In genomic region chr3:190076601-190077444, GRCh38 we compare ENCODE assay signal across 8 cellular contexts. TPM values are rescaled to one million over a fixed set of nuclear protein-coding genes. Genes with fewer than 3 reads are reported as not detected.
DNase-seq lines count a peak whose midpoint lies in the region; ATAC-seq and TF ChIP-seq lines count a peak whose summit lies in the region.

No MANE protein-coding gene starts in this region.

- H3K4me2 ChIP-seq in neuronal stem cell (ENCODE audit: insufficient read depth, low read length, poor library complexity, severe bottlenecking), result no peak overlapping the region

- no peak overlapping the region for H3K4ac ChIP-seq in neuronal stem cell (ENCODE audit: low read length)

- H3K4me3 ChIP-seq in BJ (ENCODE audit: low read depth, low read length) (no peak overlapping the region), NT2/D1 (ENCODE audit: insufficient read length, low read depth) (no peak overlapping the region), esophagus muscularis mucosa (no peak overlapping the region), neuronal stem cell (ENCODE audit: low read length in 2 of 2) (no peak overlapping the region)

- no peaks in the 10 kb centered on the region for H3K27me3 ChIP-seq in BJ (ENCODE audit: control insufficient read depth, insufficient read depth, low read length)
- no peaks in the 10 kb centered on the region for H3K27me3 ChIP-seq in NT2/D1 (ENCODE audit: insufficient read depth, insufficient read length)
- no peaks in the 10 kb centered on the region for H3K27me3 ChIP-seq in esophagus muscularis mucosa
- H3K27me3 ChIP-seq in neuronal stem cell (ENCODE audit: control insufficient read depth in 3 of 3, insufficient read depth in 3 of 3, low read depth in 1 of 3, low read length in 3 of 3), result no peaks in the 10 kb centered on the region

- CTCF ChIA-PET in BJ (lab: Yijun Ruan, JAX), result interaction anchor here (0.9 to 1.2 kb wide), 3 partner anchors 9 to 43 kb away, joined by 3 read pairs; no protein-coding TSS in a partner anchor

- no peak overlapping the region for H3K23ac ChIP-seq in neuronal stem cell (ENCODE audit: low read depth, low read length, poor library complexity)

- ATAC-seq in HG03175 (IDR thresholded peaks at IDR 0.05; ENCODE audit: unreplicated experiment) (no peak), HG02610 (IDR thresholded peaks at IDR 0.05; ENCODE audit: unreplicated experiment) (no peak), natural killer cell (no peak)

- H3K18ac ChIP-seq in neuronal stem cell (ENCODE audit: low read length), result no peak overlapping the region

- no peaks in the 10 kb centered on the region for H3K36me3 Mint-ChIP-seq in natural killer cell

- H2BK15ac ChIP-seq in neuronal stem cell (ENCODE audit: low read length), result no peak overlapping the region

- H3K9ac ChIP-seq in NT2/D1 (ENCODE audit: insufficient read length, low read depth), result no peak overlapping the region
- H3K9ac ChIP-seq in neuronal stem cell (ENCODE audit: low read depth, low read length, poor library complexity), result no peak overlapping the region

- no peak overlapping the region for H4K91ac ChIP-seq in neuronal stem cell (ENCODE audit: low read depth, low read length, poor library complexity)

- H2AK5ac ChIP-seq in neuronal stem cell (ENCODE audit: low read depth, low read length), result no peak overlapping the region

- no peak overlapping the region for H4K8ac ChIP-seq in neuronal stem cell (ENCODE audit: low read depth, low read length)

- no peak overlapping the region for H2BK12ac ChIP-seq in neuronal stem cell (ENCODE audit: low read length)

- H3K9me3 ChIP-seq in NT2/D1 (ENCODE audit: insufficient read depth, low read length) (no peaks in the 10 kb centered on the region), esophagus muscularis mucosa (no peaks in the 10 kb centered on the region), neuronal stem cell (replicated peaks in 1 of 2; ENCODE audit: control insufficient read depth in 2 of 2, insufficient read depth in 1 of 2, low read depth in 1 of 2, low read length in 2 of 2) (no peaks in the 10 kb centered on the region)

- peaks cover 0 to 2% of the 10 kb centered on the region in 2 donors for H3K9me3 Mint-ChIP-seq in natural killer cell

- intact Hi-C loops in esophagus muscularis mucosa (cut with DNase I), result no loop called here
- intact Hi-C loops in natural killer cell (cut with micrococcal nuclease), result no loop called here

- 32% methylated on average over 1 of the region's 1 CpG for WGBS in esophagus muscularis mucosa
- WGBS in neuronal stem cell (ENCODE audit: extremely low coverage in 2 of 2, insufficient read length in 2 of 2, insufficient replicate concordance in 1 of 2), 2 donors, result no CpG with 5 or more reads among the region's 1 CpG

- no peaks in the 10 kb centered on the region for H3K36me3 ChIP-seq in BJ (ENCODE audit: control insufficient read depth, insufficient read depth, low read length)
- H3K36me3 ChIP-seq in NT2/D1 (ENCODE audit: insufficient read depth, insufficient read length, low read length), result no peaks in the 10 kb centered on the region
- no peaks in the 10 kb centered on the region for H3K36me3 ChIP-seq in esophagus muscularis mucosa
- no peaks in the 10 kb centered on the region for H3K36me3 ChIP-seq in neuronal stem cell (replicated peaks in 1 of 2; ENCODE audit: control insufficient read depth in 2 of 2, insufficient read depth in 2 of 2, low read length in 2 of 2)

- no peak overlapping the region for H3K4me3 Mint-ChIP-seq in natural killer cell

- H3K27ac Mint-ChIP-seq in natural killer cell, result no peak overlapping the region

- no peaks in the 10 kb centered on the region for H3K79me1 ChIP-seq in neuronal stem cell (ENCODE audit: low read depth, low read length)

- H3K4me1 ChIP-seq in NT2/D1 (ENCODE audit: insufficient read depth, insufficient read length), result no peaks in the 10 kb centered on the region
- peaks cover 10 to 27% (median 24%) of the 10 kb centered on the region in 4 donors for H3K4me1 ChIP-seq in esophagus muscularis mucosa
- H3K4me1 ChIP-seq in neuronal stem cell (ENCODE audit: control insufficient read depth in 2 of 2, insufficient read depth in 1 of 2, low read depth in 1 of 2, low read length in 2 of 2), result peaks cover 8 to 29% of the 10 kb centered on the region in 2 donors

- no peak overlapping the region for H2AFZ ChIP-seq in neuronal stem cell (ENCODE audit: low read length)

- H2BK5ac ChIP-seq in neuronal stem cell (ENCODE audit: low read length), result no peak overlapping the region

- no peaks in the 10 kb centered on the region for H3K4me1 Mint-ChIP-seq in natural killer cell

- TF ChIP-seq POLR2A in esophagus muscularis mucosa (IDR thresholded peaks at IDR 0.05; ENCODE audit: low read depth), result no peak

- peak overlapping the region; percentile 75 to 81 (median 76) for H3K27ac ChIP-seq in esophagus muscularis mucosa (replicated peaks in 1 of 4)
- peak overlapping the region; percentile 49 for H3K27ac ChIP-seq in neuronal stem cell (replicated peaks; ENCODE audit: low read length)

- H3K14ac ChIP-seq in neuronal stem cell (ENCODE audit: low read length), result no peak overlapping the region

- TF ChIP-seq CTCF in BJ (IDR thresholded peaks at IDR 0.05; ENCODE audit: insufficient read depth, low read depth, low read length) (no peak), esophagus muscularis mucosa (IDR thresholded peaks at IDR 0.05) (no peak), natural killer cell (IDR thresholded peaks at IDR 0.05) (no peak)

- no peak overlapping the region for H2BK120ac ChIP-seq in neuronal stem cell (ENCODE audit: low read depth, low read length)

- TF ChIP-seq EP300 in esophagus muscularis mucosa (IDR thresholded peaks at IDR 0.05), result no peak

- DNase-seq in BJ (ENCODE audit: low read depth) (peak; percentile 96), NT2/D1 (ENCODE audit: low read depth, low spot score) (peak; percentile 55), esophagus muscularis mucosa (ENCODE audit: extremely low spot score) (no peak), neuronal stem cell (ENCODE audit: low spot score) (peak; percentile 78), natural killer cell (no peak)
- DNase-seq in activated CD4-positive, alpha-beta T cell treated with anti-CD3 and anti-CD28 coated beads, Interleukin-2, amount 50 U/mL, for 48 hours, result no peak

- POLR2A ChIA-PET in BJ (lab: Charles Lee), result interaction anchor here (0.9 to 1.0 kb wide), 2 partner anchors 13 to 15 kb away, joined by 3 to 10 read pairs; no protein-coding TSS in a partner anchor

- H3K27me3 Mint-ChIP-seq in natural killer cell (ENCODE audit: low read depth in 2 of 2), result no peaks in the 10 kb centered on the region

RNA-seq across cellular contexts. Expression of gene P3H2, which starts 43.9 kb away (rescaled TPM):
- polyA plus RNA-seq in BJ (2011; rRNA removed), result 13.5 and 24.1 TPM in 2 replicates
- 13.3 and 13.6 TPM in 2 replicates for polyA minus RNA-seq in BJ (2011; rRNA and poly(A)+ RNA removed)
- total RNA-seq in esophagus muscularis mucosa (10 to 100 TPM; 15.6 to 41.5 (median 27.1) TPM), natural killer cell (1 to 10 TPM in 1 of 3 donors, under 1 TPM in 2; 0.43 to 1.0 (median 0.64) TPM)
- polyA plus RNA-seq in neuronal stem cell (2013, experiment 1 of 2), result 3.1 TPM
- 2.9 TPM for polyA plus RNA-seq in neuronal stem cell (2013, experiment 2 of 2)

Comparison
In these comparisons a context has a peak if more than half of its experiments do, and no peak if none do; other contexts are left out.
1. DNase-seq: peak in BJ (single experiment), NT2/D1 (single experiment) and neuronal stem cell (single experiment); none in esophagus muscularis mucosa (single experiment), activated CD4-positive, alpha-beta T cell treated with anti-CD3 and anti-CD28 coated beads, Interleukin-2, amount 50 U/mL, for 48 hours (0 of 2) and natural killer cell (single experiment).
2. RNA of gene P3H2, which starts 43.9 kb away (total RNA-seq): 15.6 to 41.5 TPM in esophagus muscularis mucosa; 0.43 to 1.0 TPM in natural killer cell; every median in the first group is over 4 times any median in the second.